8 cellular contexts compared by ENCODE assay signal in the genomic region with DNA sequence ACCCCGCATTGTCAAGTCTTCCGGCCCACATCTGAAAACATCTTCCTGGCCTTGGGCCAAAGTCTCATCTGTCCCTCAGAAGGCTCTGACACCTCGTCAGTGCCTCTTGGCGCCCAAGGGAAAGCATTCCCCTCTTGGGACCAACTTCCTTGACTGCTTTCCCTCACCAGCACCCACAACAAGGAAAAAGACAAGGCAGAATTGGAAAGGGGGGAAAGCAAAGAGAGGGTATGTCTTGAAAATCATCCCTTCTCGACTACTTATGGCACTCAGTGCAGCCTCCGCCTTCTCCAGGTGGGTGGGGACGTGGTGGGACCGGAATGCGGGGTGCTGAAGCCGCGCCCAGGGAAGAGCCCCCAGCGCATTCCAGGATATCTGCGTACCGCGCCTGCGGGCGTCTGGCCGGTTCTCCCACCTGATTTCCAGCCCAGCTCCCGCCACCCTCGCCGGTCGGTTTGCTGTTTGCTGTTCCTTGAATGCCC. TPM values are rescaled to one million over a fixed set of nuclear protein-coding genes. Genes with fewer than 3 reads are reported as not detected.
DNase-seq lines count a peak whose midpoint lies in the region; TF ChIP-seq lines count a peak whose summit lies in the region.

No MANE protein-coding gene starts in this region.

- H3K4me1 ChIP-seq in testis: peaks cover 51% of the 10 kb centered on the region

- intact Hi-C loops in MCF 10A (cut with micrococcal nuclease): loop anchor here (5.0 kb wide), 1 partner anchor 308 kb away; the partner anchor contains the start of gene HAX1
- intact Hi-C loops in testis (cut with DNase I; ENCODE audit: low total_unique reads): no loop called here

- H3K27ac Mint-ChIP-seq in activated naive CD4-positive, alpha-beta T cell treated with anti-CD3 and anti-CD28 coated beads, Interleukin-2, amount 50 U/mL, for 24 hours: peak overlapping the region; percentile 93
- H3K27ac Mint-ChIP-seq in MCF 10A (ENCODE audit: low read depth, unreplicated experiment): peak overlapping the region; percentile 72

- CTCF ChIA-PET in MCF 10A (lab: Yijun Ruan, JAX) (interaction anchor here (0.6 to 5.1 kb wide), 7 partner anchors 16 to 166 kb away, joined by 3 to 40 read pairs (median 3); partner anchors contain the start of genes DENND4B and RAB13), GM10248 (lab: Yijun Ruan, JAX) (interaction anchor here (0.7 to 4.3 kb wide), 10 partner anchors 9 to 611 kb away, joined by 3 to 23 read pairs (median 4); partner anchors contain the start of genes DENND4B, JTB, RAB13 and RPS27)

- H3K4me3 Mint-ChIP-seq in activated naive CD4-positive, alpha-beta T cell treated with anti-CD3 and anti-CD28 coated beads, Interleukin-2, amount 50 U/mL, for 24 hours: peak overlapping the region; percentile 93
- H3K4me3 Mint-ChIP-seq in MCF 10A (ENCODE audit: unreplicated experiment): peak overlapping the region; percentile 73

- no TSS peak for BruUV-seq in MCF 10A (replicated peaks; lab: Mats Ljungman, UMichigan)

- no peaks in the 10 kb centered on the region for H3K27me3 ChIP-seq in testis

- H3K4me1 Mint-ChIP-seq in activated naive CD4-positive, alpha-beta T cell treated with anti-CD3 and anti-CD28 coated beads, Interleukin-2, amount 50 U/mL, for 24 hours: peaks cover 52% of the 10 kb centered on the region
- H3K4me1 Mint-ChIP-seq in MCF 10A (ENCODE audit: insufficient read depth, unreplicated experiment): peaks cover 58% of the 10 kb centered on the region

- H3K27ac ChIP-seq in testis: peak overlapping the region; percentile 89 to 98

- H3K27me3 Mint-ChIP-seq in activated naive CD4-positive, alpha-beta T cell treated with anti-CD3 and anti-CD28 coated beads, Interleukin-2, amount 50 U/mL, for 24 hours: no peaks in the 10 kb centered on the region
- H3K27me3 Mint-ChIP-seq in MCF 10A (ENCODE audit: insufficient read depth, unreplicated experiment): no peaks in the 10 kb centered on the region

- no peak for DNase-seq in activated naive CD4-positive, alpha-beta T cell treated with Interleukin-2 at 50 U/mL for 16 hours
- peak; percentile 42 for DNase-seq in NCI-H146 treated with DMSO at 0.1 percent for 48 hours (lab: John Stamatoyannopoulos, UW; ENCODE audit: unreplicated experiment)
- no peak for DNase-seq in MCF 10A (ENCODE audit: unreplicated experiment)
- peak; percentile 88 for DNase-seq in left kidney (ENCODE audit: low read depth, low spot score)
- DNase-seq in testis: peak; percentile 47
- no peak for DNase-seq in MV-4-11 (lab: John Stamatoyannopoulos, UW)
- no peak for DNase-seq in GM10248 (ENCODE audit: extremely low spot score)

- TF ChIP-seq CTCF in MCF 10A (IDR thresholded peaks at IDR 0.05; ENCODE audit: unreplicated experiment) (no peak), testis (IDR thresholded peaks at IDR 0.05) (no peak), GM10248 (IDR thresholded peaks at IDR 0.05; ENCODE audit: control extremely low read depth, extremely low read depth, low read depth, missing control alignments) (no peak)

- no peaks in the 10 kb centered on the region for H3K9me3 ChIP-seq in testis

- WGBS in testis, 2 donors: 0 to 1% methylated on average over 21 to 22 of the region's 22 CpGs

- no peak for TF ChIP-seq POLR2A in testis (IDR thresholded peaks at IDR 0.05)

- no peaks in the 10 kb centered on the region for H3K9me3 Mint-ChIP-seq in activated naive CD4-positive, alpha-beta T cell treated with anti-CD3 and anti-CD28 coated beads, Interleukin-2, amount 50 U/mL, for 24 hours
- no peaks in the 10 kb centered on the region for H3K9me3 Mint-ChIP-seq in MCF 10A (ENCODE audit: unreplicated experiment)

- H3K36me3 ChIP-seq in testis (ENCODE audit: low read depth, missing control alignments): no peaks in the 10 kb centered on the region

- POLR2A ChIA-PET in MCF 10A (lab: Yijun Ruan, JAX) (interaction anchor here (0.6 to 16.6 kb wide), 28 partner anchors 12 to 1009 kb away, joined by 3 to 647 read pairs (median 5); partner anchors contain the start of genes CHTOP, CRTC2, DENND4B and GATAD2B), GM10248 (lab: Yijun Ruan, JAX) (interaction anchor here (1.5 to 2.1 kb wide), 4 partner anchors 11 to 27 kb away, joined by 4 to 14 read pairs (median 5); partner anchors contain the start of genes JTB and RPS27)

- H3K36me3 Mint-ChIP-seq in activated naive CD4-positive, alpha-beta T cell treated with anti-CD3 and anti-CD28 coated beads, Interleukin-2, amount 50 U/mL, for 24 hours: peaks cover 1% of the 10 kb centered on the region
- H3K36me3 Mint-ChIP-seq in MCF 10A (ENCODE audit: insufficient read depth, unreplicated experiment): peaks cover 54% of the 10 kb centered on the region

- H3K4me3 ChIP-seq in testis: peak overlapping the region; percentile 67 to 91

RNA-seq across cellular contexts. Expression of gene SLC39A1, which starts 0.6 kb away (rescaled TPM):
- total RNA-seq in MCF 10A (2022) (124 and 159 TPM in 2 replicates), testis (10 to 100 TPM; 46.5 to 62.5 TPM)
- polyA plus RNA-seq in testis (ENCODE audit: insufficient read depth, low read depth, low replicate concordance): 54.5 TPM

RNA-seq across cellular contexts. Expression of gene CREB3L4, which starts 3.8 kb away (rescaled TPM):
- 14.7 and 17.6 TPM in 2 replicates for total RNA-seq in MCF 10A (2022)
- total RNA-seq in testis: 10 to 100 TPM; 22.2 to 24.6 TPM
- 15.6 TPM for polyA plus RNA-seq in testis (ENCODE audit: insufficient read depth, low read depth, low replicate concordance)

RNA-seq across cellular contexts. Expression of gene CRTC2, which starts 5.5 kb away (rescaled TPM):
- total RNA-seq in MCF 10A (2022) (47.0 and 55.1 TPM in 2 replicates), testis (10 to 100 TPM; 32.0 to 49.7 TPM)
- 49.1 TPM for polyA plus RNA-seq in testis (ENCODE audit: insufficient read depth, low read depth, low replicate concordance)

RNA-seq across cellular contexts. Expression of gene JTB, which starts 13.6 kb away (rescaled TPM):
- total RNA-seq in MCF 10A (2022) (194 and 224 TPM in 2 replicates), testis (100 to 1,000 TPM; 159 to 212 TPM)
- 78.6 TPM for polyA plus RNA-seq in testis (ENCODE audit: insufficient read depth, low read depth, low replicate concordance)

RNA-seq across cellular contexts. Expression of gene DENND4B, which starts 17.4 kb away (rescaled TPM):
- 59.6 and 79.1 TPM in 2 replicates for total RNA-seq in MCF 10A (2022)
- total RNA-seq in testis: 10 to 100 TPM; 54.5 to 59.0 TPM
- 25.4 TPM for polyA plus RNA-seq in testis (ENCODE audit: insufficient read depth, low read depth, low replicate concordance)

Comparison
In these comparisons a context has a peak if more than half of its experiments do, and no peak if none do; other contexts are left out.
1. DNase-seq: peak in NCI-H146 treated with DMSO at 0.1 percent for 48 hours (single experiment), left kidney (single experiment) and testis (single experiment); none in activated naive CD4-positive, alpha-beta T cell treated with Interleukin-2 at 50 U/mL for 16 hours (single experiment), MCF 10A (single experiment), MV-4-11 (single experiment) and GM10248 (single experiment).